12 cellular contexts compared by ENCODE assay signal in genomic region chr19:2251577-2252480, GRCh38. TPM values are rescaled to one million over a fixed set of nuclear protein-coding genes. Genes with fewer than 3 reads are reported as not detected.
DNase-seq lines count a peak whose midpoint lies in the region; ATAC-seq and TF ChIP-seq lines count a peak whose summit lies in the region.
"Had no signal": no experiment of that assay in that cellular context is flagged by ENCODE, and none has a peak within 500 bp of the region (broad histone marks: within the 10 kb centered on the region; RNA-seq: fewer than 3 reads in every experiment).

No MANE protein-coding gene starts in this region.

- H3K9me3 ChIP-seq in BLaER1 treated with 17β-estradiol and CSF1 and Interleukin-3, amounts not matched to agents 10 nM and 100 nM (replicated peaks in 1 of 11) = peaks cover 0 to 13% (median 7%) of the 10 kb centered on the region in 11 experiments; a peak in 8 of 22 replicates
- H3K9me3 ChIP-seq in DOHH2 (ENCODE audit: control insufficient read depth, insufficient read depth, low read length) (no peaks in the 10 kb centered on the region), transverse colon (no peaks in the 10 kb centered on the region)

- no peaks in the 10 kb centered on the region for H3K36me3 Mint-ChIP-seq in activated naive CD8-positive, alpha-beta T cell treated with anti-CD3 and anti-CD28 coated beads, Interleukin-2, amount 10 ng/mL, durations not matched to agents 7 days and 5 days
- H3K36me3 Mint-ChIP-seq in natural killer cell = no peaks in the 10 kb centered on the region

- peak overlapping the region in 5 of 10 experiments; percentile 34 to 55 (median 38); a peak in 6 of 20 replicates for H3K4me3 ChIP-seq in BLaER1 treated with 17β-estradiol and CSF1 and Interleukin-3, amounts not matched to agents 10 nM and 100 nM
- H3K4me3 ChIP-seq in DOHH2 (ENCODE audit: low read length) (no peak overlapping the region), transverse colon (peak overlapping the region in 1 of 4 donors; percentile 32)

- H3K36me3 ChIP-seq in BLaER1 treated with 17β-estradiol and CSF1 and Interleukin-3, amounts not matched to agents 10 nM and 100 nM = peaks cover 25 to 49% (median 32%) of the 10 kb centered on the region in 11 experiments
- H3K36me3 ChIP-seq in DOHH2 (ENCODE audit: control insufficient read depth, low read length) = peaks cover 29% of the 10 kb centered on the region
- H3K36me3 ChIP-seq in transverse colon = peaks cover 0 to 13% (median 5%) of the 10 kb centered on the region in 4 donors

- peaks cover under 1% of the 10 kb centered on the region; the same call in 1 of the 2 replicates for H3K79me2 ChIP-seq in DOHH2 (ENCODE audit: control insufficient read depth, low read length)

- peak; percentile 58 for DNase-seq in activated naive CD8-positive, alpha-beta T cell treated with anti-CD3 and anti-CD28 coated beads, Interleukin-2, amount 10 ng/mL, durations not matched to agents 7 days and 5 days
- DNase-seq in natural killer cell (no peak), transverse colon (no peak), hippocampal formation (lab: John Stamatoyannopoulos, UW) (no peak), T1000 (lab: John Stamatoyannopoulos, UW) (no peak)
- DNase-seq: amygdala, DND-41 had no signal

- peaks cover 28 to 76% (median 74%) of the 10 kb centered on the region in 11 experiments for H4K20me1 ChIP-seq in BLaER1 treated with 17β-estradiol and CSF1 and Interleukin-3, amounts not matched to agents 10 nM and 100 nM
- no peaks in the 10 kb centered on the region for H4K20me1 ChIP-seq in DOHH2 (ENCODE audit: control insufficient read depth, insufficient read depth, low read depth, low read length)

- intact Hi-C loops in natural killer cell (cut with micrococcal nuclease) = no loop called here
- intact Hi-C loops in transverse colon (cut with DNase I; ENCODE audit: low total_unique reads) = no loop called here

- TF ChIP-seq CTCF in DOHH2 (IDR thresholded peaks at IDR 0.05; ENCODE audit: low read depth, low read length, poor library complexity, severe bottlenecking) (no peak), natural killer cell (IDR thresholded peaks at IDR 0.05) (no peak), transverse colon (IDR thresholded peaks at IDR 0.05) (no peak)

- POLR2A ChIA-PET in activated naive CD8-positive, alpha-beta T cell treated with anti-CD3 and anti-CD28 coated beads, Interleukin-2, amount 10 ng/mL, durations not matched to agents 7 days and 5 days (lab: Charles Lee) = interaction anchor here (0.9 to 5.4 kb wide), 5 partner anchors 8 to 22 kb away, joined by 3 to 31 read pairs (median 5); no protein-coding TSS in a partner anchor

- H3K27me3 ChIP-seq in BLaER1 treated with 17β-estradiol and CSF1 and Interleukin-3, amounts not matched to agents 10 nM and 100 nM = peaks cover 59 to 66% (median 63%) of the 10 kb centered on the region in 11 experiments
- H3K27me3 ChIP-seq in DOHH2 (ENCODE audit: control insufficient read depth, low read length) (no peaks in the 10 kb centered on the region), transverse colon (peaks cover 56% of the 10 kb centered on the region)

- H3K27ac Mint-ChIP-seq in activated naive CD8-positive, alpha-beta T cell treated with anti-CD3 and anti-CD28 coated beads, Interleukin-2, amount 10 ng/mL, durations not matched to agents 7 days and 5 days = no peak overlapping the region
- no peak overlapping the region for H3K27ac Mint-ChIP-seq in natural killer cell
- H3K27ac Mint-ChIP-seq: nephron had no signal

- H3K9me2 ChIP-seq in DOHH2 (replicated peaks; ENCODE audit: control insufficient read depth, low read length) = no peaks in the 10 kb centered on the region

- H3F3A ChIP-seq in DOHH2 (ENCODE audit: control insufficient read depth, insufficient read depth) = peaks cover 11% of the 10 kb centered on the region

- peak overlapping the region; percentile 58 for H3K4me3 Mint-ChIP-seq in activated naive CD8-positive, alpha-beta T cell treated with anti-CD3 and anti-CD28 coated beads, Interleukin-2, amount 10 ng/mL, durations not matched to agents 7 days and 5 days
- H3K4me3 Mint-ChIP-seq in natural killer cell = peak overlapping the region; percentile 69
- H3K4me3 Mint-ChIP-seq: nephron had no signal

- H3K27ac ChIP-seq in BLaER1 treated with 17β-estradiol and CSF1 and Interleukin-3, amounts not matched to agents 10 nM and 100 nM = no peak overlapping the region
- no peak overlapping the region for H3K27ac ChIP-seq in DOHH2 (ENCODE audit: low read depth, low read length)
- H3K27ac ChIP-seq in transverse colon = no peak overlapping the region
- H3K27ac ChIP-seq: VCaP had no signal

- H3K27me3 Mint-ChIP-seq in activated naive CD8-positive, alpha-beta T cell treated with anti-CD3 and anti-CD28 coated beads, Interleukin-2, amount 10 ng/mL, durations not matched to agents 7 days and 5 days = peaks cover 22% of the 10 kb centered on the region
- peaks cover 0 to 18% of the 10 kb centered on the region in 2 donors for H3K27me3 Mint-ChIP-seq in natural killer cell (ENCODE audit: low read depth in 2 of 2)

- peak overlapping the region; percentile 71 to 98 (median 86) for H3K4me2 ChIP-seq in BLaER1 treated with 17β-estradiol and CSF1 and Interleukin-3, amounts not matched to agents 10 nM and 100 nM
- H3K4me2 ChIP-seq in DOHH2 (ENCODE audit: low read length) = peak overlapping the region; percentile 65; the same call in 1 of the 2 replicates

- peak overlapping the region in 4 of 11 experiments; percentile 0 to 57 (median 44); a peak in 4 of 22 replicates for H3K9ac ChIP-seq in BLaER1 treated with 17β-estradiol and CSF1 and Interleukin-3, amounts not matched to agents 10 nM and 100 nM

- no peaks in the 10 kb centered on the region for H3K9me3 Mint-ChIP-seq in activated naive CD8-positive, alpha-beta T cell treated with anti-CD3 and anti-CD28 coated beads, Interleukin-2, amount 10 ng/mL, durations not matched to agents 7 days and 5 days
- no peaks in the 10 kb centered on the region for H3K9me3 Mint-ChIP-seq in natural killer cell
- H3K9me3 Mint-ChIP-seq: nephron had no signal

- peaks cover 1% of the 10 kb centered on the region for H3K4me1 Mint-ChIP-seq in activated naive CD8-positive, alpha-beta T cell treated with anti-CD3 and anti-CD28 coated beads, Interleukin-2, amount 10 ng/mL, durations not matched to agents 7 days and 5 days
- H3K4me1 Mint-ChIP-seq in natural killer cell = peaks cover 0 to 17% of the 10 kb centered on the region in 2 donors

- 24% methylated on average over 64 of the region's 108 CpGs; no CpG with 5 or more reads in 1 of the 2 donors for WGBS in transverse colon (ENCODE audit: low coverage in 1 of 2), 2 donors

- peaks cover 34 to 58% (median 53%) of the 10 kb centered on the region in 10 experiments for H3K4me1 ChIP-seq in BLaER1 treated with 17β-estradiol and CSF1 and Interleukin-3, amounts not matched to agents 10 nM and 100 nM
- peaks cover 38% of the 10 kb centered on the region for H3K4me1 ChIP-seq in DOHH2 (ENCODE audit: control insufficient read depth, low read length)
- peaks cover 9 to 38% (median 38%) of the 10 kb centered on the region in 4 donors for H3K4me1 ChIP-seq in transverse colon

- no peak for TF ChIP-seq POLR2A in transverse colon (IDR thresholded peaks at IDR 0.05)

- in situ Hi-C loops in transverse colon (cut with MboI; ENCODE audit: low pct_ligation_motif_present in 1 of 4, low pct_unique_long_range_greater_than_20kb in 1 of 4, low sequenced_read_pairs in 3 of 4) = loop anchor here in 1 of 4 donors (25.0 kb wide), 1 partner anchor 90 kb away; the partner anchor contains the start of genes AP3D1 and DOT1L

- no peak for TF ChIP-seq EP300 in transverse colon (IDR thresholded peaks at IDR 0.05; ENCODE audit: low read depth)

- ATAC-seq in activated naive CD8-positive, alpha-beta T cell treated with anti-CD3 and anti-CD28 coated beads, Interleukin-2, amount 10 ng/mL, durations not matched to agents 7 days and 5 days (ENCODE audit: low read depth) = peak; percentile 4
- ATAC-seq in natural killer cell = peak in 2 of 3 donors; percentile 23 to 27
- no peak for ATAC-seq in HG02798 (IDR thresholded peaks at IDR 0.05; ENCODE audit: poor library complexity, unreplicated experiment)

RNA-seq across cellular contexts. Expression of gene AMH, which starts 2.7 kb away (rescaled TPM):
- total RNA-seq in activated naive CD8-positive, alpha-beta T cell treated with anti-CD3 and anti-CD28 coated beads, Interleukin-2, amount 10 ng/mL, durations not matched to agents 7 days and 5 days = 10 to 100 TPM in 1 of 2 experiments, 1 to 10 TPM in 1; 9.7 to 10.4 TPM
- total RNA-seq in natural killer cell = 1 to 10 TPM in 1 of 3 donors, under 1 TPM in 2; 0.55 to 2.1 (median 0.88) TPM
- total RNA-seq in transverse colon = 1 to 10 TPM in 2 of 4 donors, not detected in 2; 1.1 to 3.5 TPM

RNA-seq across cellular contexts. Expression of gene JSRP1, which starts 4.4 kb away (rescaled TPM):
- total RNA-seq in activated naive CD8-positive, alpha-beta T cell treated with anti-CD3 and anti-CD28 coated beads, Interleukin-2, amount 10 ng/mL, durations not matched to agents 7 days and 5 days = 1 to 10 TPM; 1.1 to 1.4 TPM
- total RNA-seq in natural killer cell = 1 to 10 TPM in 1 of 3 donors, under 1 TPM in 1, not detected in 1; 0.82 to 2.0 TPM
- total RNA-seq in transverse colon = 1 to 10 TPM in 1 of 4 donors, not detected in 3; 5.6 TPM

RNA-seq across cellular contexts. Expression of gene SF3A2, which starts 15.2 kb away (rescaled TPM):
- 100 to 1,000 TPM; 171 TPM for total RNA-seq in activated naive CD8-positive, alpha-beta T cell treated with anti-CD3 and anti-CD28 coated beads, Interleukin-2, amount 10 ng/mL, durations not matched to agents 7 days and 5 days
- 100 to 1,000 TPM; 143 to 165 (median 147) TPM for total RNA-seq in natural killer cell
- total RNA-seq in transverse colon = 10 to 100 TPM; 35.8 to 54.6 (median 41.6) TPM

RNA-seq across cellular contexts. Expression of gene PLEKHJ1, which starts 15.7 kb away (rescaled TPM):
- total RNA-seq in activated naive CD8-positive, alpha-beta T cell treated with anti-CD3 and anti-CD28 coated beads, Interleukin-2, amount 10 ng/mL, durations not matched to agents 7 days and 5 days = 10 to 100 TPM; 69.8 to 71.3 TPM
- total RNA-seq in natural killer cell = 10 to 100 TPM; 36.7 to 45.8 (median 44.7) TPM
- 100 to 1,000 TPM; 184 to 332 (median 254) TPM for total RNA-seq in transverse colon

RNA-seq across cellular contexts. Expression of gene PEAK3, which starts 30.1 kb away (rescaled TPM):
- total RNA-seq in activated naive CD8-positive, alpha-beta T cell treated with anti-CD3 and anti-CD28 coated beads, Interleukin-2, amount 10 ng/mL, durations not matched to agents 7 days and 5 days = under 1 TPM in 1 of 2 experiments, not detected in 1; 0.14 TPM
- total RNA-seq in natural killer cell = 1 to 10 TPM; 5.7 to 9.5 (median 8.4) TPM
- total RNA-seq in transverse colon = 1 to 10 TPM in 2 of 4 donors, under 1 TPM in 1, not detected in 1; 0.27 to 1.1 (median 1.1) TPM
